ENCODE assay signal across 8 cellular contexts in the genomic region with DNA sequence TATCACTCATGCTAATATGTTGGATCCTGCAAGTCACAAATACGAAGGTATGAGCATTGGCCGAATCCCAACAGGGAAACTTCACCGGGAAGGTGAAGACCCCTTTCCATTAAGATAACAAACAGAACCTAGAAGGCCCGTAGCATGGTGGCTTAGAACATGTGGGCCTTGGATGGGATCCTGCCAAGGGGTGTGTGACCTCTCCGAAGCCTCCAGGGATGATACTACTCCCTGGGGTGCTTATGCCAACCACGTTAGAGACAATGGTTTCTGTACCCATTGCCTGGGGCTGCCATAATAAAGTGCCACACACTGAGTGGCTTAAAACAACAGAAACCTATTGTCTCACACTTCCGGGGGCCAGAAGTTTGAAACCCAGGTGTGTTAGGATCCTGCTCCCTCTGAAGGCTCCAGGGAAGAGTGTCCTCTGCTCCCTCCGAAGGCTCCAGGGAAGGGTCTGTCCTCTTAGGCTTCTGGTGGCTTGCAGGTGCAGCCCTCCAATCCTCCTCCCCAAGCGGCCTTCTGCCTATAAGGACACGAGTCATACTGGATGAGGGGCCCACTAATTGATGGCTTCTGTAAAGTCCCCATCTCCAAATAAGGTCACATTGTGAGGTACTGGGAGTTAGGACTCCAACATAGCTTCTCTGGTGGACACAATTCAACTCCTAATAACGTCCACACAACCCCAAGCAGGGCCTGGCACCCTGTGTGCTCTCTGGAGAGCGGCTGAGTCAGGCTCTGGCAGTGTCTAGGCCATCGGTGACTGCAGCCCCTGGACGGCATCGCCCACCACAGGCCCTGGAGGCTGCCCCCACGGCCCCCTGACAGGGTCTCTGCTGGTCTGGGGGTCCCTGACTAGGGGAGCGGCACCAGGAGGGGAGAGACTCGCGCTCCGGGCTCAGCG. TPM values are rescaled to one million over a fixed set of nuclear protein-coding genes. Genes with fewer than 3 reads are reported as not detected.
DNase-seq lines count a peak whose midpoint lies in the region; ATAC-seq, FAIRE-seq and TF ChIP-seq lines count a peak whose summit lies in the region.

No MANE protein-coding gene starts in this region.

- no peaks in the 10 kb centered on the region for H3K9me3 Mint-ChIP-seq in nephron

- peak overlapping the region; percentile 27 to 64 (median 52) for H3K4me3 Mint-ChIP-seq in nephron

- no peak overlapping the region for H3K27ac Mint-ChIP-seq in nephron

- peaks cover 9% of the 10 kb centered on the region for H3K4me1 Mint-ChIP-seq in nephron

- H3K27me3 Mint-ChIP-seq in nephron (ENCODE audit: low read depth) = peaks cover 13% of the 10 kb centered on the region

- H3K36me3 Mint-ChIP-seq in nephron (ENCODE audit: low read depth) = peaks cover 6% of the 10 kb centered on the region

- peak overlapping the region; percentile 80 for H3K27ac ChIP-seq in cingulate gyrus (ENCODE audit: low read depth, low read length)

- TF ChIP-seq CTCF in nephron (IDR thresholded peaks at IDR 0.05; ENCODE audit: unreplicated experiment in 3 of 3) = no peak

- DNase-seq in GM19239 (ENCODE audit: insufficient read length, low spot score) (no peak), HK-2 (ENCODE audit: unreplicated experiment) (peak; percentile 34), posterior vena cava (ENCODE audit: low spot score) (no peak)

- ATAC-seq in GM18498 (IDR thresholded peaks at IDR 0.05; ENCODE audit: unreplicated experiment) (no peak), HG03095 (IDR thresholded peaks at IDR 0.05; ENCODE audit: unreplicated experiment) (no peak), GM18858 (IDR thresholded peaks at IDR 0.05; ENCODE audit: unreplicated experiment) (no peak)

- intact Hi-C loops in posterior vena cava (cut with DNase I) = loop anchor here in 1 of 2 donors (10.0 kb wide), 1 partner anchor 499 kb away; a partner anchor contains a TSS

- FAIRE-seq in GM19239 (lab: Jason Lieb, UNC) = peak; percentile 64

RNA-seq across cellular contexts. Expression of a gene that starts 1.0 kb away (rescaled TPM):
- 10 to 100 TPM in 1 of 2 donors, 1 to 10 TPM in 1; 8.2 to 17.6 TPM for total RNA-seq in posterior vena cava
